In genomic region chr11:72039108-72039850, GRCh38 we compare ENCODE assay signal across 8 cellular contexts. TPM values are rescaled to one million over a fixed set of nuclear protein-coding genes. Genes with fewer than 3 reads are reported as not detected.
A peak's percentile ranks its signal among the peaks of the same experiment; 100 is the strongest.
DNase-seq lines count a peak whose midpoint lies in the region; ATAC-seq and TF ChIP-seq lines count a peak whose summit lies in the region.

No MANE protein-coding gene starts in this region.

- H3K4me3 Mint-ChIP-seq in MCF 10A (ENCODE audit: unreplicated experiment): no peak overlapping the region
- no peak overlapping the region for H3K4me3 Mint-ChIP-seq in activated CD4-positive, alpha-beta T cell treated with anti-CD3 and anti-CD28 coated beads, Interleukin-2, amount 10 ng/mL, durations not matched to agents 7 days and 5 days

- 14% methylated on average over 5 of the region's 5 CpGs for whole genome bisulfite sequencing in urinary bladder

- peaks cover 35% of the 10 kb centered on the region for H3K36me3 Mint-ChIP-seq in MCF 10A (ENCODE audit: insufficient read depth, unreplicated experiment)
- H3K36me3 Mint-ChIP-seq in activated CD4-positive, alpha-beta T cell treated with anti-CD3 and anti-CD28 coated beads, Interleukin-2, amount 10 ng/mL, durations not matched to agents 7 days and 5 days (ENCODE audit: low read depth): peaks cover 25% of the 10 kb centered on the region

- peaks cover 26% of the 10 kb centered on the region for H3K4me1 Mint-ChIP-seq in MCF 10A (ENCODE audit: insufficient read depth, unreplicated experiment)
- H3K4me1 Mint-ChIP-seq in activated CD4-positive, alpha-beta T cell treated with anti-CD3 and anti-CD28 coated beads, Interleukin-2, amount 10 ng/mL, durations not matched to agents 7 days and 5 days: peaks cover 37% of the 10 kb centered on the region

- no peaks in the 10 kb centered on the region for H3K27me3 ChIP-seq in breast epithelium

- no peak for TF ChIP-seq POLR2A in breast epithelium (IDR thresholded peaks at IDR 0.05)

- POLR2A ChIA-PET in MCF 10A (lab: Yijun Ruan, JAX): interaction anchor here (0.7 to 10.0 kb wide), 21 partner anchors 8 to 184 kb away, joined by 3 to 282 read pairs (median 3); partner anchors contain the start of genes ANAPC15, LRRC51 and NUMA1
- POLR2A ChIA-PET in activated CD4-positive, alpha-beta T cell treated with anti-CD3 and anti-CD28 coated beads, Interleukin-2, amount 10 ng/mL, durations not matched to agents 7 days and 5 days (lab: Charles Lee): interaction anchor here (0.6 kb wide), 1 partner anchor 16 kb away, joined by 3 read pairs; no protein-coding TSS in a partner anchor

- no TSS peak for BruUV-seq in MCF 10A (replicated peaks; lab: Mats Ljungman, UMichigan)

- H3K9me3 ChIP-seq in breast epithelium: no peaks in the 10 kb centered on the region

- ATAC-seq in GM18519 (IDR thresholded peaks at IDR 0.05; ENCODE audit: low FRiP score, unreplicated experiment): no peak

- DNase-seq in breast epithelium (ENCODE audit: low spot score in 2 of 2) (no peak), MCF 10A (ENCODE audit: unreplicated experiment) (no peak), cerebellum (ENCODE audit: low spot score) (peak; percentile 36), medulla oblongata (ENCODE audit: extremely low spot score) (peak; percentile 40)
- DNase-seq in activated CD4-positive, alpha-beta T cell treated with anti-CD3 and anti-CD28 coated beads, Interleukin-2, amount 50 U/mL, for 48 hours: no peak
- DNase-seq in activated CD4-positive, alpha-beta T cell treated with anti-CD3 and anti-CD28 coated beads, Interleukin-2, amount 10 ng/mL, durations not matched to agents 7 days and 5 days: no peak

- H3K4me1 ChIP-seq in breast epithelium: peaks cover 4 to 21% of the 10 kb centered on the region in 2 donors
- H3K4me1 ChIP-seq in urinary bladder (ENCODE audit: insufficient read depth): no peaks in the 10 kb centered on the region

- intact Hi-C loops in breast epithelium (cut with DNase I; ENCODE audit: low total_unique reads) (no loop called here), MCF 10A (cut with micrococcal nuclease) (no loop called here)

- TF ChIP-seq CTCF in breast epithelium (IDR thresholded peaks at IDR 0.05): no peak
- no peak for TF ChIP-seq CTCF in MCF 10A (IDR thresholded peaks at IDR 0.05; ENCODE audit: unreplicated experiment)

- H3K27me3 Mint-ChIP-seq in MCF 10A (ENCODE audit: insufficient read depth, unreplicated experiment): no peaks in the 10 kb centered on the region
- no peaks in the 10 kb centered on the region for H3K27me3 Mint-ChIP-seq in activated CD4-positive, alpha-beta T cell treated with anti-CD3 and anti-CD28 coated beads, Interleukin-2, amount 10 ng/mL, durations not matched to agents 7 days and 5 days

- H3K27ac Mint-ChIP-seq in MCF 10A (ENCODE audit: low read depth, unreplicated experiment): no peak overlapping the region
- H3K27ac Mint-ChIP-seq in activated CD4-positive, alpha-beta T cell treated with anti-CD3 and anti-CD28 coated beads, Interleukin-2, amount 10 ng/mL, durations not matched to agents 7 days and 5 days: no peak overlapping the region

- CTCF ChIA-PET in MCF 10A (lab: Yijun Ruan, JAX): interaction anchor here (0.6 to 4.6 kb wide), 20 partner anchors 10 to 376 kb away, joined by 3 to 81 read pairs (median 4); no protein-coding TSS in a partner anchor
- CTCF ChIA-PET in activated CD4-positive, alpha-beta T cell treated with anti-CD3 and anti-CD28 coated beads, Interleukin-2, amount 10 ng/mL, durations not matched to agents 7 days and 5 days (lab: Charles Lee): interaction anchor here (0.8 to 2.9 kb wide), 12 partner anchors 9 to 182 kb away, joined by 3 to 18 read pairs (median 4); no protein-coding TSS in a partner anchor

- H3K4me3 ChIP-seq in breast epithelium (peak overlapping the region; percentile 56 to 71 (median 68)), urinary bladder (ENCODE audit: low read depth, low read length) (peak overlapping the region; percentile 56)

- peak overlapping the region; percentile 99 for H3K27ac ChIP-seq in breast epithelium
- peak overlapping the region; percentile 91 for H3K27ac ChIP-seq in urinary bladder (ENCODE audit: low read depth)

- H3K36me3 ChIP-seq in breast epithelium: no peaks in the 10 kb centered on the region
- H3K36me3 ChIP-seq in urinary bladder (ENCODE audit: insufficient read depth): peaks cover 5% of the 10 kb centered on the region

- no peaks in the 10 kb centered on the region for H3K9me3 Mint-ChIP-seq in MCF 10A (ENCODE audit: unreplicated experiment)
- no peaks in the 10 kb centered on the region for H3K9me3 Mint-ChIP-seq in activated CD4-positive, alpha-beta T cell treated with anti-CD3 and anti-CD28 coated beads, Interleukin-2, amount 10 ng/mL, durations not matched to agents 7 days and 5 days

RNA-seq across cellular contexts. Expression of gene IL18BP, which starts 40.6 kb away (rescaled TPM):
- total RNA-seq in breast epithelium (10 to 100 TPM in 2 of 3 donors, 1 to 10 TPM in 1; 2.6 to 10.4 (median 10.2) TPM), MCF 10A (2022) (5.1 and 8.2 TPM in 2 replicates), cerebellum (5.9 TPM), urinary bladder (6.0 TPM)
- 14.2 TPM for polyA plus RNA-seq in urinary bladder
- 10 to 100 TPM; 15.3 to 16.5 TPM for total RNA-seq in activated CD4-positive, alpha-beta T cell treated with anti-CD3 and anti-CD28 coated beads, Interleukin-2, amount 10 ng/mL, durations not matched to agents 7 days and 5 days

RNA-seq across cellular contexts. Expression of gene NUMA1, which starts 41.1 kb away (rescaled TPM):
- total RNA-seq in breast epithelium (100 to 1,000 TPM; 240 to 412 (median 283) TPM), MCF 10A (2022) (109 and 113 TPM in 2 replicates), cerebellum (170 TPM), urinary bladder (193 TPM)
- 219 TPM for polyA plus RNA-seq in urinary bladder
- total RNA-seq in activated CD4-positive, alpha-beta T cell treated with anti-CD3 and anti-CD28 coated beads, Interleukin-2, amount 10 ng/mL, durations not matched to agents 7 days and 5 days: 100 to 1,000 TPM; 217 to 227 TPM

RNA-seq across cellular contexts. Expression of gene LRRC51, which starts 41.4 kb away (rescaled TPM):
- total RNA-seq in breast epithelium (100 to 1,000 TPM in 1 of 3 donors, 10 to 100 TPM in 2; 14.9 to 103 (median 17.1) TPM), MCF 10A (2022) (9.3 and 9.5 TPM in 2 replicates), cerebellum (12.5 TPM), urinary bladder (5.0 TPM)
- polyA plus RNA-seq in urinary bladder: 8.3 TPM
- 1 to 10 TPM; 9.3 to 9.5 TPM for total RNA-seq in activated CD4-positive, alpha-beta T cell treated with anti-CD3 and anti-CD28 coated beads, Interleukin-2, amount 10 ng/mL, durations not matched to agents 7 days and 5 days

Comparison
In these comparisons a context has a peak if more than half of its experiments do, and no peak if none do; other contexts are left out.
1. DNase-seq: peak in cerebellum (single experiment) and medulla oblongata (single experiment); none in breast epithelium (0 of 2), MCF 10A (single experiment), activated CD4-positive, alpha-beta T cell treated with anti-CD3 and anti-CD28 coated beads, Interleukin-2, amount 50 U/mL, for 48 hours (0 of 2) and activated CD4-positive, alpha-beta T cell treated with anti-CD3 and anti-CD28 coated beads, Interleukin-2, amount 10 ng/mL, durations not matched to agents 7 days and 5 days (single experiment).